10 cellular contexts compared by ENCODE assay signal in the genomic region with DNA sequence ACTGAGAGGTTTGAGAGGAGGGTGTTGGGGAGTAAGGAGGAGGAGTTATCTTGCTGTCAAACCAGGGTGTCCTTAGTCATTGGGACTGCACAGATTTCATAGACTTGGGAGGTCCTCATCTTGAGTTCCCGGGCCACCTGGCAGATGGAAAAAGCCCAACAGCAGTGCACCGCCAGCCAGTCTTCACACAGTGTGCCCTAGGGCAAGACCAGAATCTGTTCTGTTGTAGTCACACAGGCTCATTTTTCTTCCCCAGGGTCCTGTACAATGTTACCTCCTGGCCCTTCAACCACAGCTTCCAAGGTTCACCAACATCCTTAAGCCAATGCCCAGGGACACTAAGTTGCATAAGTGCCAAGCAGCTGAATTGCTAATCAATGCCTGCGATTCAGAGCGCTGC. TPM values are rescaled to one million over a fixed set of nuclear protein-coding genes. Genes with fewer than 3 reads are reported as not detected.
"Had no signal": no experiment of that assay in that cellular context is flagged by ENCODE, and none has a peak within 500 bp of the region (broad histone marks: within the 10 kb centered on the region; RNA-seq: fewer than 3 reads in every experiment).

No MANE protein-coding gene starts in this region.

- H3K27ac ChIP-seq: GM23248 had no signal

- H3K4me3 ChIP-seq: GM23248, HAP-1, K562 had no signal

- DNase-seq: GM23248, GOT3, H7, HFFc6, IMR-90 had no signal

- H3K9ac ChIP-seq: GM23248 had no signal

- H3K27ac Mint-ChIP-seq: HFFc6 had no signal

- H3K9me3 ChIP-seq: HAP-1 had no signal

- H3K9me3 Mint-ChIP-seq: HFFc6 had no signal

- ATAC-seq: HCT116 had no signal

- H3K36me3 ChIP-seq: HAP-1 had no signal

- H3K4me1 ChIP-seq: HAP-1 had no signal

- H3K4me3 Mint-ChIP-seq: HFFc6 had no signal

RNA-seq across cellular contexts. Expression of a gene that starts 21.0 kb away (rescaled TPM):
- total RNA-seq: H4, HT-29, IMR-90 had no signal
